In genomic region chrX:107603433-107604159, GRCh38 we compare ENCODE assay signal across 22 cellular contexts. TPM values are rescaled to one million over a fixed set of nuclear protein-coding genes. Genes with fewer than 3 reads are reported as not detected.
DNase-seq lines count a peak whose midpoint lies in the region; ATAC-seq, FAIRE-seq and TF ChIP-seq lines count a peak whose summit lies in the region.
"Had no signal": no experiment of that assay in that cellular context is flagged by ENCODE, and none has a peak within 500 bp of the region (broad histone marks: within the 10 kb centered on the region; RNA-seq: fewer than 3 reads in every experiment).

No MANE protein-coding gene starts in this region.

- H3K27ac ChIP-seq in HepG2 (ENCODE audit: extremely low read length, insufficient read depth, low read length) (no peak overlapping the region), right lobe of liver (no peak overlapping the region), hepatocyte (no peak overlapping the region), neural progenitor cell (no peak overlapping the region)
- H3K27ac ChIP-seq: BLaER1 treated with 17β-estradiol and CSF1 and Interleukin-3, amounts not matched to agents 10 nM and 100 nM; GM23248; HL-60 had no signal

- intact Hi-C loops in HepG2 (cut with micrococcal nuclease; ENCODE audit: unreplicated experiment), result loop anchor here (5.0 kb wide), 1 partner anchor 376 kb away; no protein-coding TSS in a partner anchor
- intact Hi-C loops in right lobe of liver (cut with DNase I), result no loop called here

- no TSS peak for BruUV-seq in HepG2 (replicated peaks; lab: Mats Ljungman, UMichigan)

- POLR2A ChIA-PET in HepG2 (lab: Yijun Ruan, JAX), result interaction anchor here (1.1 kb wide), 1 partner anchor 25 kb away, joined by 4 read pairs; the partner anchor contains the start of gene PRPS1

- no peaks in the 10 kb centered on the region for H3F3A ChIP-seq in neural progenitor cell (ENCODE audit: low read depth)

- no peak overlapping the region for H3K27ac Mint-ChIP-seq in neural progenitor cell
- H3K27ac Mint-ChIP-seq: B cell; CD4-positive, CD25-positive, alpha-beta regulatory T cell; CD8-positive, alpha-beta memory T cell; HFFc6; IgD-negative memory B cell had no signal

- H3K9me3 ChIP-seq in HepG2 (ENCODE audit: low read length) (no peaks in the 10 kb centered on the region), right lobe of liver (no peaks in the 10 kb centered on the region), hepatocyte (ENCODE audit: low read depth) (no peaks in the 10 kb centered on the region), neural progenitor cell (ENCODE audit: low read depth) (no peaks in the 10 kb centered on the region)
- H3K9me3 ChIP-seq: BLaER1 treated with 17β-estradiol and CSF1 and Interleukin-3, amounts not matched to agents 10 nM and 100 nM had no signal

- H3K4me1 ChIP-seq in HepG2 (ENCODE audit: insufficient read depth, low read length), result no peaks in the 10 kb centered on the region
- no peaks in the 10 kb centered on the region for H3K4me1 ChIP-seq in right lobe of liver
- no peaks in the 10 kb centered on the region for H3K4me1 ChIP-seq in hepatocyte (ENCODE audit: insufficient read depth)
- no peaks in the 10 kb centered on the region for H3K4me1 ChIP-seq in neural progenitor cell
- H3K4me1 ChIP-seq: BLaER1 treated with 17β-estradiol and CSF1 and Interleukin-3, amounts not matched to agents 10 nM and 100 nM had no signal

- TF ChIP-seq EP300 in HepG2 (IDR thresholded peaks at IDR 0.05; ENCODE audit: low read depth in 2 of 2, low read length in 2 of 2) (no peak), HepG2 (CRISPR knock-in tag; IDR thresholded peaks at IDR 0.05; ENCODE audit: borderline replicate concordance) (no peak)

- no CpG with 5 or more reads among the region's 13 CpGs for WGBS in HepG2 (ENCODE audit: low lambda C conversion rate)
- WGBS in right lobe of liver (ENCODE audit: insufficient coverage, low coverage, low lambda C conversion rate, missing lambda C conversion rate), result 0% methylated on average over 1 of the region's 13 CpGs
- WGBS in hepatocyte (ENCODE audit: low lambda C conversion rate, missing lambda C conversion rate), result 69% methylated on average over 13 of the region's 13 CpGs

- TF ChIP-seq CTCF in HepG2 (CRISPR knock-in tag; IDR thresholded peaks at IDR 0.05), result no peak
- no peak for TF ChIP-seq CTCF in right lobe of liver (IDR thresholded peaks at IDR 0.05)
- TF ChIP-seq CTCF in hepatocyte (IDR thresholded peaks at IDR 0.05; ENCODE audit: poor library complexity), result no peak
- TF ChIP-seq CTCF in neural progenitor cell (IDR thresholded peaks at IDR 0.05), result no peak

- H3K79me2 ChIP-seq in HepG2 (ENCODE audit: insufficient read depth, low read length) (no peaks in the 10 kb centered on the region), hepatocyte (no peaks in the 10 kb centered on the region), neural progenitor cell (ENCODE audit: low read depth) (no peaks in the 10 kb centered on the region)

- no peaks in the 10 kb centered on the region for H3K9me2 ChIP-seq in hepatocyte (replicated peaks; ENCODE audit: insufficient read depth)

- H3K4me3 ChIP-seq in HepG2 (replicated peaks in 1 of 3; ENCODE audit: insufficient read depth in 1 of 3, low read depth in 2 of 3, low read length in 3 of 3), result peak overlapping the region in 1 of 3 experiments; percentile 16; a peak in 1 of 6 replicates
- H3K4me3 ChIP-seq in right lobe of liver, result no peak overlapping the region
- H3K4me3 ChIP-seq in hepatocyte, result no peak overlapping the region
- H3K4me3 ChIP-seq in neural progenitor cell, result no peak overlapping the region
- H3K4me3 ChIP-seq: BLaER1 treated with 17β-estradiol and CSF1 and Interleukin-3, amounts not matched to agents 10 nM and 100 nM; GM12878; GM23248 had no signal

- no peak overlapping the region for H3K4me3 Mint-ChIP-seq in neural progenitor cell
- H3K4me3 Mint-ChIP-seq: B cell; CD4-positive, CD25-positive, alpha-beta regulatory T cell; HFFc6; IgD-negative memory B cell had no signal

- H2AFZ ChIP-seq in HepG2 (ENCODE audit: low read length), result no peak overlapping the region
- H2AFZ ChIP-seq in hepatocyte, result no peak overlapping the region
- H2AFZ ChIP-seq in neural progenitor cell (replicated peaks), result peak overlapping the region; percentile 64
- H2AFZ ChIP-seq: GM23248 had no signal

- H4K20me1 ChIP-seq in HepG2 (ENCODE audit: insufficient read depth, low read length) (no peaks in the 10 kb centered on the region), hepatocyte (ENCODE audit: insufficient read depth, poor library complexity, severe bottlenecking) (no peaks in the 10 kb centered on the region), neural progenitor cell (ENCODE audit: low read depth) (no peaks in the 10 kb centered on the region)

- TF ChIP-seq RAD21 in HepG2 (CRISPR knock-in tag; IDR thresholded peaks at IDR 0.05), result no peak

- DNase-seq in HepG2 (ENCODE audit: low spot score) (no peak), right lobe of liver (no peak), hepatocyte (ENCODE audit: low spot score) (peak; percentile 53), neural progenitor cell (ENCODE audit: low spot score) (no peak)
- DNase-seq in activated T-cell treated with anti-CD3 and anti-CD28 coated beads, Interleukin-2, amount 50 U/mL, for 1 hour, result no peak
- DNase-seq: CD4-positive, CD25-positive, alpha-beta regulatory T cell; CD8-positive, alpha-beta memory T cell; COR-L47; DMS 273 treated with DMSO at 0.1 percent for 48 hours; DMS53; DND-41; EL; GM23248; HFFc6 had no signal

- H3K36me3 ChIP-seq in HepG2 (replicated peaks in 1 of 2; ENCODE audit: control insufficient read depth in 1 of 2, insufficient read depth in 2 of 2, low read length in 2 of 2), result no peaks in the 10 kb centered on the region
- H3K36me3 ChIP-seq in right lobe of liver, result no peaks in the 10 kb centered on the region
- no peaks in the 10 kb centered on the region for H3K36me3 ChIP-seq in hepatocyte (replicated peaks; ENCODE audit: insufficient read depth, low read depth)
- H3K36me3 ChIP-seq in neural progenitor cell, result no peaks in the 10 kb centered on the region
- H3K36me3 ChIP-seq: BLaER1 treated with 17β-estradiol and CSF1 and Interleukin-3, amounts not matched to agents 10 nM and 100 nM had no signal

- H3K36me3 Mint-ChIP-seq in neural progenitor cell, result no peaks in the 10 kb centered on the region
- H3K36me3 Mint-ChIP-seq: CD4-positive, CD25-positive, alpha-beta regulatory T cell; IgD-negative memory B cell had no signal

- no peaks in the 10 kb centered on the region for H3K9me3 Mint-ChIP-seq in neural progenitor cell
- H3K9me3 Mint-ChIP-seq: CD4-positive, CD25-positive, alpha-beta regulatory T cell; HFFc6; IgD-negative memory B cell had no signal

- peak overlapping the region; percentile 47; the same call in 1 of the 2 replicates for H3K4me2 ChIP-seq in HepG2 (ENCODE audit: low read depth, low read length)
- H3K4me2 ChIP-seq in hepatocyte, result no peak overlapping the region
- no peak overlapping the region for H3K4me2 ChIP-seq in neural progenitor cell
- H3K4me2 ChIP-seq: BLaER1 treated with 17β-estradiol and CSF1 and Interleukin-3, amounts not matched to agents 10 nM and 100 nM had no signal

- ATAC-seq in HepG2, result peak; percentile 73
- no peak for ATAC-seq in right lobe of liver
- ATAC-seq in GM21723 (IDR thresholded peaks at IDR 0.05; ENCODE audit: unreplicated experiment), result no peak
- ATAC-seq: GM12878, HCT116 had no signal

- CTCF ChIA-PET in HepG2 (lab: Yijun Ruan, JAX; ENCODE audit: low intra/inter-chr PET ratio, low total read pairs), result no interaction called here

- H3K4me1 Mint-ChIP-seq in neural progenitor cell, result no peaks in the 10 kb centered on the region
- H3K4me1 Mint-ChIP-seq: B cell; CD4-positive, CD25-positive, alpha-beta regulatory T cell; CD8-positive, alpha-beta memory T cell had no signal

- H3K9ac ChIP-seq in HepG2 (ENCODE audit: insufficient read depth, low read depth, low read length), result no peak overlapping the region
- no peak overlapping the region for H3K9ac ChIP-seq in neural progenitor cell
- H3K9ac ChIP-seq: BLaER1 treated with 17β-estradiol and CSF1 and Interleukin-3, amounts not matched to agents 10 nM and 100 nM; GM23248 had no signal

- no peak for FAIRE-seq in HepG2 (lab: Jason Lieb, UNC)
- FAIRE-seq: GM12878, H54 had no signal

- H3K27me3 ChIP-seq in HepG2 (ENCODE audit: control insufficient read depth in 1 of 2, insufficient read depth in 2 of 2, low read length in 2 of 2) (no peaks in the 10 kb centered on the region; a peak in 1 of 5 replicates), right lobe of liver (no peaks in the 10 kb centered on the region), hepatocyte (no peaks in the 10 kb centered on the region), neural progenitor cell (no peaks in the 10 kb centered on the region)

- TF ChIP-seq POLR2A in HepG2 (IDR thresholded peaks at IDR 0.05; ENCODE audit: insufficient read depth in 1 of 2, low read depth in 2 of 2, low read length in 2 of 2), result no peak
- TF ChIP-seq POLR2A in right lobe of liver (IDR thresholded peaks at IDR 0.05), result no peak

- peaks cover 4% of the 10 kb centered on the region for H3K27me3 Mint-ChIP-seq in neural progenitor cell (ENCODE audit: insufficient read depth, low read depth)
- H3K27me3 Mint-ChIP-seq: B cell; CD4-positive, CD25-positive, alpha-beta regulatory T cell had no signal

- in situ Hi-C loops in HepG2 (cut with HindIII; ENCODE audit: extremely low pct_ligation_motif_present, low pct_unique_long_range_greater_than_20kb), result no loop called here

RNA-seq across cellular contexts. Expression of gene PRPS1, which starts 24.7 kb away (rescaled TPM):
- total RNA-seq in HepG2 (2016; rRNA removed; fragmentation: Illumina TruSeq; extraction: Trizol) (54.4 and 80.5 TPM in 2 replicates), right lobe of liver (10 to 100 TPM; 23.8 to 38.6 (median 26.0) TPM), hepatocyte (59.2 and 68.4 TPM in 2 replicates), neural progenitor cell (ENCODE audit: low replicate concordance) (177 and 264 TPM in 2 replicates)
- total RNA-seq in HepG2 (2016; cell fraction: cytosol; rRNA removed; fragmentation: Illumina TruSeq; extraction: Trizol; ENCODE audit: low read depth), result 9.9 and 13.0 TPM in 2 replicates
- total RNA-seq in HepG2 (2016; cell fraction: insoluble cytoplasmic fraction; rRNA removed; fragmentation: Illumina TruSeq; extraction: Trizol), result 52.3 and 82.1 TPM in 2 replicates
- 25.7 and 27.0 TPM in 2 replicates for total RNA-seq in HepG2 (2016; cell fraction: membrane; rRNA removed; fragmentation: Illumina TruSeq; extraction: Trizol)
- 22.0 and 23.9 TPM in 2 replicates for total RNA-seq in HepG2 (2016; cell fraction: nucleus; rRNA removed; fragmentation: Illumina TruSeq; extraction: Trizol)
- polyA plus RNA-seq in HepG2 (2011; rRNA removed) (26.0 and 33.7 TPM in 2 replicates), hepatocyte (38.7 and 41.1 TPM in 2 replicates)
- 23.3 and 28.8 TPM in 2 replicates for polyA plus RNA-seq in HepG2 (2011; cell fraction: cytosol; rRNA removed)
- polyA plus RNA-seq in HepG2 (2011; cell fraction: nucleus; rRNA removed), result 7.3 and 8.4 TPM in 2 replicates
- polyA plus RNA-seq in HepG2 (2012), result 25.1 and 35.9 TPM in 2 replicates
- polyA plus RNA-seq in HepG2 (2016; cell fraction: cytosol; fragmentation: Illumina TruSeq; extraction: Trizol; ENCODE audit: low read depth), result 11.3 and 12.7 TPM in 2 replicates
- 89.6 and 95.5 TPM in 2 replicates for polyA plus RNA-seq in HepG2 (2016; cell fraction: insoluble cytoplasmic fraction; fragmentation: Illumina TruSeq; extraction: Trizol; ENCODE audit: low read depth)
- polyA plus RNA-seq in HepG2 (2016; cell fraction: membrane; fragmentation: Illumina TruSeq; extraction: Trizol; ENCODE audit: low read depth), result 18.7 and 19.3 TPM in 2 replicates
- polyA plus RNA-seq in HepG2 (2016; cell fraction: nucleus; fragmentation: Illumina TruSeq; extraction: Trizol; ENCODE audit: insufficient read depth, low read depth), result 29.5 and 31.8 TPM in 2 replicates
- polyA minus RNA-seq in HepG2 (2011; rRNA and poly(A)+ RNA removed; ENCODE audit: low replicate concordance), result 34.8 and 117 TPM in 2 replicates
- polyA minus RNA-seq in HepG2 (2011; cell fraction: cytosol; rRNA and poly(A)+ RNA removed), result 20.4 and 21.6 TPM in 2 replicates
- 13.6 and 17.8 TPM in 2 replicates for polyA minus RNA-seq in HepG2 (2011; cell fraction: nucleus; rRNA and poly(A)+ RNA removed)
